10 cellular contexts compared by ENCODE assay signal in genomic region chr6:37005827-37006514, GRCh38. TPM values are rescaled to one million over a fixed set of nuclear protein-coding genes. Genes with fewer than 3 reads are reported as not detected.
A peak's percentile ranks its signal among the peaks of the same experiment; 100 is the strongest.
DNase-seq lines count a peak whose midpoint lies in the region; ATAC-seq and TF ChIP-seq lines count a peak whose summit lies in the region.
"Had no signal": no experiment of that assay in that cellular context is flagged by ENCODE, and none has a peak within 500 bp of the region (broad histone marks: within the 10 kb centered on the region; RNA-seq: fewer than 3 reads in every experiment).

No MANE protein-coding gene starts in this region.

- peak overlapping the region; percentile 32 to 70 (median 54); a peak in 19 of 20 replicates for H3K4me3 ChIP-seq in BLaER1 treated with 17β-estradiol and CSF1 and Interleukin-3, amounts not matched to agents 10 nM and 100 nM
- H3K4me3 ChIP-seq in liver (ENCODE audit: low read depth in 1 of 3, low read length in 3 of 3) = peak overlapping the region in 2 of 3 donors; percentile 5 to 33

- H3K4me1 ChIP-seq in BLaER1 treated with 17β-estradiol and CSF1 and Interleukin-3, amounts not matched to agents 10 nM and 100 nM = peaks cover 83 to 99% (median 91%) of the 10 kb centered on the region in 10 experiments
- H3K4me1 ChIP-seq in liver (ENCODE audit: control insufficient read depth in 4 of 4, insufficient read depth in 4 of 4, low read length in 3 of 4) = no peaks in the 10 kb centered on the region

- peak; percentile 14 for ATAC-seq in GM19395 (IDR thresholded peaks at IDR 0.05; ENCODE audit: unreplicated experiment)

- no peak for TF ChIP-seq CTCF in liver (IDR thresholded peaks at IDR 0.05; ENCODE audit: low read depth, low read length, missing input control)

- peak overlapping the region; percentile 35 to 88 (median 76); a peak in 21 of 22 replicates for H3K27ac ChIP-seq in BLaER1 treated with 17β-estradiol and CSF1 and Interleukin-3, amounts not matched to agents 10 nM and 100 nM
- peak overlapping the region in 1 of 2 donors; percentile 25 for H3K27ac ChIP-seq in liver (ENCODE audit: low read depth in 1 of 2, low read length in 2 of 2)

- no peaks in the 10 kb centered on the region for H3K9me3 ChIP-seq in BLaER1 treated with 17β-estradiol and CSF1 and Interleukin-3, amounts not matched to agents 10 nM and 100 nM (replicated peaks in 1 of 11)
- no peaks in the 10 kb centered on the region for H3K9me3 ChIP-seq in liver (ENCODE audit: control insufficient read depth in 4 of 4, low read length in 3 of 4)

- H3K36me3 ChIP-seq in BLaER1 treated with 17β-estradiol and CSF1 and Interleukin-3, amounts not matched to agents 10 nM and 100 nM = peaks cover 0 to 20% (median 0%) of the 10 kb centered on the region in 11 experiments; a peak in 5 of 22 replicates
- no peaks in the 10 kb centered on the region for H3K36me3 ChIP-seq in liver (ENCODE audit: control insufficient read depth in 4 of 4, insufficient read depth in 3 of 4, low read depth in 1 of 4, low read length in 3 of 4)

- peak; percentile 45 for DNase-seq in NCI-H69 (lab: John Stamatoyannopoulos, UW)
- DNase-seq in NCI-H510A (lab: John Stamatoyannopoulos, UW) = no peak
- DNase-seq in kidney glomerular epithelial cell (lab: John Stamatoyannopoulos, UW) = no peak
- no peak for DNase-seq in Kasumi-1 (lab: John Stamatoyannopoulos, UW)
- DNase-seq in SIG-M5 (lab: John Stamatoyannopoulos, UW) = no peak
- DNase-seq: islet precursor cell had no signal

- H3K9ac ChIP-seq in BLaER1 treated with 17β-estradiol and CSF1 and Interleukin-3, amounts not matched to agents 10 nM and 100 nM = peak overlapping the region; percentile 62 to 79 (median 71); a peak in 21 of 22 replicates
- peak overlapping the region in 1 of 2 donors; percentile 44 for H3K9ac ChIP-seq in liver (ENCODE audit: low read depth in 1 of 2, low read length in 2 of 2)

- 82% methylated on average over 12 of the region's 12 CpGs for WGBS in liver

- peaks cover 0 to 21% (median 0%) of the 10 kb centered on the region in 11 experiments; a peak in 4 of 22 replicates for H4K20me1 ChIP-seq in BLaER1 treated with 17β-estradiol and CSF1 and Interleukin-3, amounts not matched to agents 10 nM and 100 nM

- no peaks in the 10 kb centered on the region for H3K27me3 ChIP-seq in BLaER1 treated with 17β-estradiol and CSF1 and Interleukin-3, amounts not matched to agents 10 nM and 100 nM
- H3K27me3 ChIP-seq in liver (ENCODE audit: control insufficient read depth in 4 of 4, insufficient read depth in 4 of 4, low read length in 3 of 4) = no peaks in the 10 kb centered on the region

- H3K4me2 ChIP-seq in BLaER1 treated with 17β-estradiol and CSF1 and Interleukin-3, amounts not matched to agents 10 nM and 100 nM = peak overlapping the region; percentile 86 to 99 (median 96)

- TF ChIP-seq RAD21 in liver (IDR thresholded peaks at IDR 0.05) = no peak

TF ChIP-seq in liver, 16 proteins besides CTCF, POLR2A, EP300 and RAD21:
- no peak for TF ChIP-seq HNF4G (IDR thresholded peaks at IDR 0.05)
- no peak for TF ChIP-seq FOXA2 (IDR thresholded peaks at IDR 0.05)

RNA-seq across cellular contexts. Expression of gene FGD2, which starts 0.5 kb away (rescaled TPM):
- 10 to 100 TPM; 12.4 to 24.4 TPM for total RNA-seq in liver
- polyA plus RNA-seq in liver = 1 to 10 TPM; 4.6 to 5.8 TPM

RNA-seq across cellular contexts. Expression of gene MTCH1, which starts 20.0 kb away (rescaled TPM):
- 10 to 100 TPM; 72.8 to 79.6 TPM for total RNA-seq in liver
- 10 to 100 TPM; 61.5 to 75.4 TPM for polyA plus RNA-seq in liver

RNA-seq across cellular contexts. Expression of gene PI16, which starts 51.4 kb away (rescaled TPM):
- under 1 TPM in 1 of 2 donors, not detected in 1; 0.25 TPM for total RNA-seq in liver
- under 1 TPM; 0.12 to 0.24 TPM for polyA plus RNA-seq in liver
- total RNA-seq: SK-MEL-5 had no signal
